In genomic region chr20:16124911-16125776, GRCh38 we compare ENCODE assay signal across 1 cellular context.
TF ChIP-seq lines count a peak whose summit lies in the region.

No MANE protein-coding gene starts in this region.

TF ChIP-seq in HepG2, 621 proteins besides CTCF, POLR2A, EP300 and RAD21 (continued from another document and continues in another):
- TF ChIP-seq, protein P1, sequence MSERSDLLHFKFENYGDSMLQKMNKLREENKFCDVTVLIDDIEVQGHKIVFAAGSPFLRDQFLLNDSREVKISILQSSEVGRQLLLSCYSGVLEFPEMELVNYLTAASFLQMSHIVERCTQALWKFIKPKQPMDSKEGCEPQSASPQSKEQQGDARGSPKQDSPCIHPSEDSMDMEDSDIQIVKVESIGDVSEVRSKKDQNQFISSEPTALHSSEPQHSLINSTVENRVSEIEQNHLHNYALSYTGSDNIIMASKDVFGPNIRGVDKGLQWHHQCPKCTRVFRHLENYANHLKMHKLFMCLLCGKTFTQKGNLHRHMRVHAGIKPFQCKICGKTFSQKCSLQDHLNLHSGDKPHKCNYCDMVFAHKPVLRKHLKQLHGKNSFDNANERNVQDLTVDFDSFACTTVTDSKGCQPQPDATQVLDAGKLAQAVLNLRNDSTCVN (CRISPR knock-in tag; IDR thresholded peaks at IDR 0.05; ENCODE audit: borderline replicate concordance), result no peak
- no peak for TF ChIP-seq U2AF2 (IDR thresholded peaks at IDR 0.05; ENCODE audit: low read depth, low read length)
- TF ChIP-seq ISX (CRISPR knock-in tag; conservative IDR thresholded peaks at IDR 0.05), result no peak
- TF ChIP-seq ZNF691 (CRISPR knock-in tag; IDR thresholded peaks at IDR 0.05; ENCODE audit: borderline replicate concordance, low read depth), result no peak
- TF ChIP-seq RNF219 (CRISPR knock-in tag; IDR thresholded peaks at IDR 0.05), result no peak
- TF ChIP-seq ZSCAN20 (CRISPR knock-in tag; IDR thresholded peaks at IDR 0.05; ENCODE audit: borderline replicate concordance), result no peak
- TF ChIP-seq ZNF558 (CRISPR knock-in tag; IDR thresholded peaks at IDR 0.05; ENCODE audit: borderline replicate concordance), result no peak
- TF ChIP-seq HHEX (CRISPR knock-in tag; IDR thresholded peaks at IDR 0.05), result no peak
- TF ChIP-seq, protein P2, sequence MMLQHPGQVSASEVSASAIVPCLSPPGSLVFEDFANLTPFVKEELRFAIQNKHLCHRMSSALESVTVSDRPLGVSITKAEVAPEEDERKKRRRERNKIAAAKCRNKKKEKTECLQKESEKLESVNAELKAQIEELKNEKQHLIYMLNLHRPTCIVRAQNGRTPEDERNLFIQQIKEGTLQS (CRISPR knock-in tag; IDR thresholded peaks at IDR 0.05), result no peak
- TF ChIP-seq CREB3 (CRISPR knock-in tag; IDR thresholded peaks at IDR 0.05), result no peak
- no peak for TF ChIP-seq ZNF552 (CRISPR knock-in tag; IDR thresholded peaks at IDR 0.05; ENCODE audit: borderline replicate concordance)
- no peak for TF ChIP-seq STAT5B (CRISPR knock-in tag; IDR thresholded peaks at IDR 0.05)
- TF ChIP-seq SNAI1 (CRISPR knock-in tag; IDR thresholded peaks at IDR 0.05; ENCODE audit: borderline replicate concordance), result no peak
- peak; percentile 34; the same call in 1 of the 2 replicates for TF ChIP-seq ZMYM3 (CRISPR knock-in tag; IDR thresholded peaks at IDR 0.05)
- no peak for TF ChIP-seq ZNF709 (CRISPR knock-in tag; IDR thresholded peaks at IDR 0.05)
- 0 out of 2 replicates have a peak, but pooled peaks have one; percentile 39 for TF ChIP-seq ZBTB34 (CRISPR knock-in tag; IDR thresholded peaks at IDR 0.05)
- TF ChIP-seq, protein P3, sequence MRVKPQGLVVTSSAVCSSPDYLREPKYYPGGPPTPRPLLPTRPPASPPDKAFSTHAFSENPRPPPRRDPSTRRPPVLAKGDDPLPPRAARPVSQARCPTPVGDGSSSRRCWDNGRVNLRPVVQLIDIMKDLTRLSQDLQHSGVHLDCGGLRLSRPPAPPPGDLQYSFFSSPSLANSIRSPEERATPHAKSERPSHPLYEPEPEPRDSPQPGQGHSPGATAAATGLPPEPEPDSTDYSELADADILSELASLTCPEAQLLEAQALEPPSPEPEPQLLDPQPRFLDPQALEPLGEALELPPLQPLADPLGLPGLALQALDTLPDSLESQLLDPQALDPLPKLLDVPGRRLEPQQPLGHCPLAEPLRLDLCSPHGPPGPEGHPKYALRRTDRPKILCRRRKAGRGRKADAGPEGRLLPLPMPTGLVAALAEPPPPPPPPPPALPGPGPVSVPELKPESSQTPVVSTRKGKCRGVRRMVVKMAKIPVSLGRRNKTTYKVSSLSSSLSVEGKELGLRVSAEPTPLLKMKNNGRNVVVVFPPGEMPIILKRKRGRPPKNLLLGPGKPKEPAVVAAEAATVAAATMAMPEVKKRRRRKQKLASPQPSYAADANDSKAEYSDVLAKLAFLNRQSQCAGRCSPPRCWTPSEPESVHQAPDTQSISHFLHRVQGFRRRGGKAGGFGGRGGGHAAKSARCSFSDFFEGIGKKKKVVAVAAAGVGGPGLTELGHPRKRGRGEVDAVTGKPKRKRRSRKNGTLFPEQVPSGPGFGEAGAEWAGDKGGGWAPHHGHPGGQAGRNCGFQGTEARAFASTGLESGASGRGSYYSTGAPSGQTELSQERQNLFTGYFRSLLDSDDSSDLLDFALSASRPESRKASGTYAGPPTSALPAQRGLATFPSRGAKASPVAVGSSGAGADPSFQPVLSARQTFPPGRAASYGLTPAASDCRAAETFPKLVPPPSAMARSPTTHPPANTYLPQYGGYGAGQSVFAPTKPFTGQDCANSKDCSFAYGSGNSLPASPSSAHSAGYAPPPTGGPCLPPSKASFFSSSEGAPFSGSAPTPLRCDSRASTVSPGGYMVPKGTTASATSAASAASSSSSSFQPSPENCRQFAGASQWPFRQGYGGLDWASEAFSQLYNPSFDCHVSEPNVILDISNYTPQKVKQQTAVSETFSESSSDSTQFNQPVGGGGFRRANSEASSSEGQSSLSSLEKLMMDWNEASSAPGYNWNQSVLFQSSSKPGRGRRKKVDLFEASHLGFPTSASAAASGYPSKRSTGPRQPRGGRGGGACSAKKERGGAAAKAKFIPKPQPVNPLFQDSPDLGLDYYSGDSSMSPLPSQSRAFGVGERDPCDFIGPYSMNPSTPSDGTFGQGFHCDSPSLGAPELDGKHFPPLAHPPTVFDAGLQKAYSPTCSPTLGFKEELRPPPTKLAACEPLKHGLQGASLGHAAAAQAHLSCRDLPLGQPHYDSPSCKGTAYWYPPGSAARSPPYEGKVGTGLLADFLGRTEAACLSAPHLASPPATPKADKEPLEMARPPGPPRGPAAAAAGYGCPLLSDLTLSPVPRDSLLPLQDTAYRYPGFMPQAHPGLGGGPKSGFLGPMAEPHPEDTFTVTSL (CRISPR knock-in tag; IDR thresholded peaks at IDR 0.05; ENCODE audit: borderline replicate concordance), result peak; percentile 63; the same call in 1 of the 2 replicates
- TF ChIP-seq, protein P4, sequence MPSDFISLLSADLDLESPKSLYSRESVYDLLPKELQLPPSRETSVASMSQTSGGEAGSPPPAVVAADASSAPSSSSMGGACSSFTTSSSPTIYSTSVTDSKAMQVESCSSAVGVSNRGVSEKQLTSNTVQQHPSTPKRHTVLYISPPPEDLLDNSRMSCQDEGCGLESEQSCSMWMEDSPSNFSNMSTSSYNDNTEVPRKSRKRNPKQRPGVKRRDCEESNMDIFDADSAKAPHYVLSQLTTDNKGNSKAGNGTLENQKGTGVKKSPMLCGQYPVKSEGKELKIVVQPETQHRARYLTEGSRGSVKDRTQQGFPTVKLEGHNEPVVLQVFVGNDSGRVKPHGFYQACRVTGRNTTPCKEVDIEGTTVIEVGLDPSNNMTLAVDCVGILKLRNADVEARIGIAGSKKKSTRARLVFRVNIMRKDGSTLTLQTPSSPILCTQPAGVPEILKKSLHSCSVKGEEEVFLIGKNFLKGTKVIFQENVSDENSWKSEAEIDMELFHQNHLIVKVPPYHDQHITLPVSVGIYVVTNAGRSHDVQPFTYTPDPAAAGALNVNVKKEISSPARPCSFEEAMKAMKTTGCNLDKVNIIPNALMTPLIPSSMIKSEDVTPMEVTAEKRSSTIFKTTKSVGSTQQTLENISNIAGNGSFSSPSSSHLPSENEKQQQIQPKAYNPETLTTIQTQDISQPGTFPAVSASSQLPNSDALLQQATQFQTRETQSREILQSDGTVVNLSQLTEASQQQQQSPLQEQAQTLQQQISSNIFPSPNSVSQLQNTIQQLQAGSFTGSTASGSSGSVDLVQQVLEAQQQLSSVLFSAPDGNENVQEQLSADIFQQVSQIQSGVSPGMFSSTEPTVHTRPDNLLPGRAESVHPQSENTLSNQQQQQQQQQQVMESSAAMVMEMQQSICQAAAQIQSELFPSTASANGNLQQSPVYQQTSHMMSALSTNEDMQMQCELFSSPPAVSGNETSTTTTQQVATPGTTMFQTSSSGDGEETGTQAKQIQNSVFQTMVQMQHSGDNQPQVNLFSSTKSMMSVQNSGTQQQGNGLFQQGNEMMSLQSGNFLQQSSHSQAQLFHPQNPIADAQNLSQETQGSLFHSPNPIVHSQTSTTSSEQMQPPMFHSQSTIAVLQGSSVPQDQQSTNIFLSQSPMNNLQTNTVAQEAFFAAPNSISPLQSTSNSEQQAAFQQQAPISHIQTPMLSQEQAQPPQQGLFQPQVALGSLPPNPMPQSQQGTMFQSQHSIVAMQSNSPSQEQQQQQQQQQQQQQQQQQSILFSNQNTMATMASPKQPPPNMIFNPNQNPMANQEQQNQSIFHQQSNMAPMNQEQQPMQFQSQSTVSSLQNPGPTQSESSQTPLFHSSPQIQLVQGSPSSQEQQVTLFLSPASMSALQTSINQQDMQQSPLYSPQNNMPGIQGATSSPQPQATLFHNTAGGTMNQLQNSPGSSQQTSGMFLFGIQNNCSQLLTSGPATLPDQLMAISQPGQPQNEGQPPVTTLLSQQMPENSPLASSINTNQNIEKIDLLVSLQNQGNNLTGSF (CRISPR knock-in tag; IDR thresholded peaks at IDR 0.05), result no peak
- no peak for TF ChIP-seq MATR3 (CRISPR knock-in tag; IDR thresholded peaks at IDR 0.05)
- TF ChIP-seq ZNF235 (CRISPR knock-in tag; IDR thresholded peaks at IDR 0.05; ENCODE audit: borderline replicate concordance), result no peak
- no peak for TF ChIP-seq ERF (CRISPR knock-in tag; IDR thresholded peaks at IDR 0.05)
- no peak for TF ChIP-seq JUND (CRISPR knock-in tag; IDR thresholded peaks at IDR 0.05)
- no peak for TF ChIP-seq ZBTB14 (CRISPR knock-in tag; IDR thresholded peaks at IDR 0.05)
- no peak for TF ChIP-seq FOXP1 (IDR thresholded peaks at IDR 0.05)
- no peak; the same call in 1 of the 2 replicates for TF ChIP-seq FOXP1 (CRISPR knock-in tag; IDR thresholded peaks at IDR 0.05)
- no peak for TF ChIP-seq PHF5A (CRISPR knock-in tag; IDR thresholded peaks at IDR 0.05; ENCODE audit: low read depth, unreplicated experiment)
- no peak for TF ChIP-seq ZNF124 (CRISPR knock-in tag; IDR thresholded peaks at IDR 0.05)
- TF ChIP-seq KDM2A (CRISPR knock-in tag; IDR thresholded peaks at IDR 0.05; ENCODE audit: borderline replicate concordance, low read depth), result no peak
- no peak for TF ChIP-seq NR2C2 (CRISPR knock-in tag; IDR thresholded peaks at IDR 0.05; ENCODE audit: borderline replicate concordance)
- TF ChIP-seq, protein P5, sequence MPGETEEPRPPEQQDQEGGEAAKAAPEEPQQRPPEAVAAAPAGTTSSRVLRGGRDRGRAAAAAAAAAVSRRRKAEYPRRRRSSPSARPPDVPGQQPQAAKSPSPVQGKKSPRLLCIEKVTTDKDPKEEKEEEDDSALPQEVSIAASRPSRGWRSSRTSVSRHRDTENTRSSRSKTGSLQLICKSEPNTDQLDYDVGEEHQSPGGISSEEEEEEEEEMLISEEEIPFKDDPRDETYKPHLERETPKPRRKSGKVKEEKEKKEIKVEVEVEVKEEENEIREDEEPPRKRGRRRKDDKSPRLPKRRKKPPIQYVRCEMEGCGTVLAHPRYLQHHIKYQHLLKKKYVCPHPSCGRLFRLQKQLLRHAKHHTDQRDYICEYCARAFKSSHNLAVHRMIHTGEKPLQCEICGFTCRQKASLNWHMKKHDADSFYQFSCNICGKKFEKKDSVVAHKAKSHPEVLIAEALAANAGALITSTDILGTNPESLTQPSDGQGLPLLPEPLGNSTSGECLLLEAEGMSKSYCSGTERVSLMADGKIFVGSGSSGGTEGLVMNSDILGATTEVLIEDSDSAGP (CRISPR knock-in tag; IDR thresholded peaks at IDR 0.05; ENCODE audit: borderline replicate concordance), result no peak
- TF ChIP-seq PRMT3 (CRISPR knock-in tag; IDR thresholded peaks at IDR 0.05; ENCODE audit: borderline replicate concordance, low read depth), result no peak
- TF ChIP-seq ZNF703 (CRISPR knock-in tag; IDR thresholded peaks at IDR 0.05; ENCODE audit: borderline replicate concordance), result no peak
- TF ChIP-seq ATAD3A (CRISPR knock-in tag; IDR thresholded peaks at IDR 0.05), result no peak
- no peak for TF ChIP-seq PLRG1 (conservative IDR thresholded peaks at IDR 0.05)
- TF ChIP-seq MTF1 (CRISPR knock-in tag; IDR thresholded peaks at IDR 0.05), result no peak
- TF ChIP-seq ZNF101 (CRISPR knock-in tag; IDR thresholded peaks at IDR 0.05; ENCODE audit: borderline replicate concordance, low read depth), result no peak
- no peak for TF ChIP-seq SRY (CRISPR knock-in tag; IDR thresholded peaks at IDR 0.05)
- peak; percentile 53; the same call in 1 of the 2 replicates for TF ChIP-seq ZNF331 (CRISPR knock-in tag; IDR thresholded peaks at IDR 0.05)
- TF ChIP-seq MAF1 (CRISPR knock-in tag; IDR thresholded peaks at IDR 0.05; ENCODE audit: borderline replicate concordance), result no peak
- 0 out of 2 replicates have a peak, but pooled peaks have one; percentile 18 for TF ChIP-seq ZNF614 (CRISPR knock-in tag; IDR thresholded peaks at IDR 0.05; ENCODE audit: borderline replicate concordance)
- TF ChIP-seq ZNF891 (CRISPR knock-in tag; IDR thresholded peaks at IDR 0.05), result no peak
- no peak for TF ChIP-seq AKAP8 (CRISPR knock-in tag; IDR thresholded peaks at IDR 0.05)
- no peak for TF ChIP-seq ZIK1 (CRISPR knock-in tag; IDR thresholded peaks at IDR 0.05; ENCODE audit: borderline replicate concordance, low read depth)
